Comparison of ENCODE assay signal across 8 cellular contexts in genomic region chr12:123532808-123533649, GRCh38. TPM values are rescaled to one million over a fixed set of nuclear protein-coding genes. Genes with fewer than 3 reads are reported as not detected.
DNase-seq lines count a peak whose midpoint lies in the region; ATAC-seq and TF ChIP-seq lines count a peak whose summit lies in the region.

No MANE protein-coding gene starts in this region.

- H3K4me3 Mint-ChIP-seq in CD14-positive monocyte = peak overlapping the region; percentile 78 to 84

- peaks cover 0 to 13% (median 6%) of the 10 kb centered on the region in 7 donors for H3K9me3 Mint-ChIP-seq in CD14-positive monocyte

- peaks cover 28% of the 10 kb centered on the region for H3K4me1 Mint-ChIP-seq in CD14-positive monocyte

- H3K27ac ChIP-seq in upper lobe of left lung = peak overlapping the region; percentile 63 to 80 (median 74)

- no peak for TF ChIP-seq POLR2A in erythroblast (IDR thresholded peaks at IDR 0.05; ENCODE audit: low read length)
- no peak for TF ChIP-seq POLR2A in upper lobe of left lung (IDR thresholded peaks at IDR 0.05)

- ATAC-seq in HG02852 (IDR thresholded peaks at IDR 0.05; ENCODE audit: unreplicated experiment) (peak; percentile 16), upper lobe of left lung (ENCODE audit: low FRiP score in 2 of 2) (peak; percentile 43 to 48)

- 3 to 37% methylated on average over 2 to 63 of the region's 79 CpGs for whole genome bisulfite sequencing in upper lobe of left lung, 2 donors

- intact Hi-C loops in CD14-positive monocyte (cut with micrococcal nuclease) = no loop called here

- TF ChIP-seq EP300 in upper lobe of left lung (IDR thresholded peaks at IDR 0.05) = no peak

- DNase-seq in CD14-positive monocyte (ENCODE audit: low spot score) = no peak
- DNase-seq in activated CD4-positive, alpha-beta T cell treated with anti-CD3 and anti-CD28 coated beads for 48 hours = peak; percentile 32
- peak; percentile 56 to 62 for DNase-seq in erythroblast (lab: John Stamatoyannopoulos, UW)
- DNase-seq in upper lobe of left lung = peak; percentile 40 to 90
- DNase-seq in activated gamma-delta T cell treated with Interleukin-2 at 50 U/mL for 16 hours = no peak
- DNase-seq in cerebellar nuclear complex (lab: John Stamatoyannopoulos, UW) = no peak

- peaks cover 0 to 3% (median 0%) of the 10 kb centered on the region in 4 donors for H3K36me3 ChIP-seq in upper lobe of left lung

- peak overlapping the region in 1 of 7 donors; percentile 65 for H3K27ac Mint-ChIP-seq in CD14-positive monocyte

- TF ChIP-seq CTCF in CD14-positive monocyte (IDR thresholded peaks at IDR 0.05) = no peak
- no peak for TF ChIP-seq CTCF in upper lobe of left lung (IDR thresholded peaks at IDR 0.05)

- peaks cover 10 to 11% of the 10 kb centered on the region in 2 donors for H3K36me3 Mint-ChIP-seq in CD14-positive monocyte

- H3K9me3 ChIP-seq in mononuclear cell (ENCODE audit: low read depth, low read length) (no peaks in the 10 kb centered on the region), upper lobe of left lung (no peaks in the 10 kb centered on the region)

- H3K4me3 ChIP-seq in mononuclear cell (ENCODE audit: low read length) (peak overlapping the region; percentile 39), upper lobe of left lung (peak overlapping the region; percentile 82 to 91 (median 87))

- peaks cover 69 to 88% (median 82%) of the 10 kb centered on the region in 3 donors for H3K27me3 Mint-ChIP-seq in CD14-positive monocyte (ENCODE audit: low read depth in 3 of 3)

- H3K27me3 ChIP-seq in mononuclear cell (ENCODE audit: insufficient read depth, low read length) (peaks cover 6% of the 10 kb centered on the region), upper lobe of left lung (no peaks in the 10 kb centered on the region)

- H3K4me1 ChIP-seq in mononuclear cell (ENCODE audit: insufficient read depth, low read length) (peaks cover 25% of the 10 kb centered on the region), upper lobe of left lung (peaks cover 22 to 35% (median 27%) of the 10 kb centered on the region in 4 donors)

RNA-seq across cellular contexts. Expression of gene RILPL1, which starts 0.5 kb away (rescaled TPM):
- not detected for polyA plus RNA-seq in CD14-positive monocyte
- total RNA-seq in mononuclear cell = 1.8 TPM
- 10 to 100 TPM; 10.3 to 60.8 (median 18.6) TPM for total RNA-seq in upper lobe of left lung

RNA-seq across cellular contexts. Expression of gene TMED2, which starts 51.3 kb away (rescaled TPM):
- polyA plus RNA-seq in CD14-positive monocyte = 100 to 1,000 TPM; 323 to 351 TPM
- total RNA-seq in mononuclear cell (213 TPM), upper lobe of left lung (100 to 1,000 TPM in 4 of 6 donors, 10 to 100 TPM in 2; 45.6 to 230 (median 141) TPM)

Comparison
In these comparisons a context has a peak if more than half of its experiments do, and no peak if none do; other contexts are left out.
1. DNase-seq: peak in activated CD4-positive, alpha-beta T cell treated with anti-CD3 and anti-CD28 coated beads for 48 hours (single experiment), erythroblast (2 of 2) and upper lobe of left lung (2 of 2); none in CD14-positive monocyte (single experiment), activated gamma-delta T cell treated with Interleukin-2 at 50 U/mL for 16 hours (single experiment) and cerebellar nuclear complex (0 of 2).